8 cellular contexts compared by ENCODE assay signal in the genomic region with DNA sequence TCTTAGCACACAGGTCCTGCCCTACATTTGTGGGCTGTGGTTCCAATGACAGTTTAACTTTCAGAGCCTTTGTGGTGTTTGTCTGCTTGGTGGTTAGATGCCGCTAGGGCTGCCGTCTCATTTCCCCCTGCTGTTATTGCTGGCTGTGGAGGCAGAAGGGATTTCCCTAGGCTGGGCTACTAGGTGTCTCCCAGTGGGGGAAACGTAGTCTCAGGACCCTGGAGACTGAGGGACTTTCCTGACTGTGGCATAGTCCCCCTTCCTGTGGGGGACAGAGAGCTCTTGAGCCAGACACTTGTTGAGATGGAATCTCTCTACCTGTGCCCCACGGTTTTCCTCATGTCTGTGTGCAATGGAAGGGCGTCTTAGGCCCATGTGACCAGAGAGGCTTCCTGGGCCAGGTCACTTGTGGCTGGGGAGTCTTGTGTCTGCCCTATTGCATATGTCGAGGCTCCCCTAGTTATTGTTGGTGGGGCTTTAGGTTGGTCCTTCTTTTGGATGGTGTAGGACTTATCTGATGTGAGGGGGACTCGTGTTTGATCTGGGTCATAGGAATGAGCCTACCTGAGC.
DNase-seq lines count a peak whose midpoint lies in the region; ATAC-seq, FAIRE-seq and TF ChIP-seq lines count a peak whose summit lies in the region.

No MANE protein-coding gene starts in this region.

- no peak for TF ChIP-seq CTCF in astrocyte of the cerebellum (IDR thresholded peaks at IDR 0.05; ENCODE audit: low read depth, low read length, missing control alignments)

- in situ Hi-C loops in astrocyte of the cerebellum (cut with HindIII; ENCODE audit: low sequenced_read_pairs) = no loop called here

- ATAC-seq in HG02678 (IDR thresholded peaks at IDR 0.05; ENCODE audit: unreplicated experiment) (peak; percentile 96), esophagus mucosa (no peak)

- DNase-seq in GM18507 (ENCODE audit: extremely low spot score, insufficient read length, low read depth) = no peak
- DNase-seq in RCC 7860 (ENCODE audit: low spot score) = peak; percentile 39
- DNase-seq in astrocyte of the cerebellum (ENCODE audit: low read depth) = peak; percentile 13
- peak; percentile 19 to 37 (median 32) for DNase-seq in stimulated activated CD4-positive, alpha-beta T cell treated with anti-CD3 and anti-CD28 coated beads, TNF-alpha, amount 100 ng/mL, for 48 hours (ENCODE audit: low read depth in 3 of 3)
- DNase-seq in NCI-H748 (lab: John Stamatoyannopoulos, UW; ENCODE audit: unreplicated experiment) = no peak
- no peak for DNase-seq in 8988T

- FAIRE-seq in GM18507 (lab: Jason Lieb, UNC) (peak; percentile 100), RCC 7860 (lab: Jason Lieb, UNC) (peak; percentile 67)

- no peak overlapping the region for H3K4me3 ChIP-seq in astrocyte of the cerebellum (ENCODE audit: low read depth, low read length)

Comparison
In these comparisons a context has a peak if more than half of its experiments do, and no peak if none do; other contexts are left out.
1. DNase-seq: peak in RCC 7860 (single experiment), astrocyte of the cerebellum (single experiment) and stimulated activated CD4-positive, alpha-beta T cell treated with anti-CD3 and anti-CD28 coated beads, TNF-alpha, amount 100 ng/mL, for 48 hours (3 of 3); none in GM18507 (single experiment), NCI-H748 (single experiment) and 8988T (single experiment).